In the genomic region with DNA sequence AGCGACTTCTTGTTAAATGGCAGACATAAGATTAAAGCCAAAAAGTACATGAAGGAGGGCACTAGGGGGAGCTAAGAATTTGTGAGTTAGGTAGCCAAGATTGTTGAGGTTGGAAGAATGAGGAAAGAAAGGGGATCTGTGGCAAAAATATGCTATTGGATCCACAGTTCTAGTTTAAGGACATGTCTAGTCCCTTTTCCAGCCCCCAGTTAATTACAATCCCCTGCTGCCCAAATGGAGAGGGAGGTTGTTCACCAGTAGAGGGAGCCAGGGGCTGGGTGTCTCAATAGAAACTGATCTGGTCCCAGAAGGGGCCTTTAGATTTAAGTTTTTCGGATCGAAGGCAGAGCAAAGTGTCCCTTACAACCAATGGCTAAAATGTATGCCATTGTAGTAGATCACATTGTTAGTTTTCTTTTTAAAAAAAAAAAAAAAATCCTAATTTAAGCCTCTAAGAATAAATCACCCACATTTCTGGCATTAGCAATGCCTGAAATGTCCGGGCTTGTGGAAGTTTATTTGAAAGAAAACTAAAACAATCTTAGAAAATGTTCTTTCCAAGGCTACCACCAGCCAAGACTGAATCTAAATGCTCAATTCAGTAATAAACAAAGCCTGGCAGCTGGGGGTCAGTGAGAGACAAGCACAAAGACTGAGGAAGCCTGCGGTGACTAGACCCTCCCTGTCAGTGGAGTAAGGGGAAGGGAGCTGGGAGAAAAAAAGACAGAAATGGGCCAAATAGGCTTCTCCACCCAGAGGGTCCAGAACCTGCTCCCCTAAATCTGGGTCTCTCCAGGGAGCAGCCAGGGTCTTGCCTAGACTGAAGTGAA, we compare ENCODE assay signal across 1 cellular context.
TF ChIP-seq lines count a peak whose summit lies in the region.

No MANE protein-coding gene starts in this region.

TF ChIP-seq in K562, 482 proteins besides CTCF, POLR2A, EP300 and RAD21 (continued from another document):
- TF ChIP-seq, protein P1, sequence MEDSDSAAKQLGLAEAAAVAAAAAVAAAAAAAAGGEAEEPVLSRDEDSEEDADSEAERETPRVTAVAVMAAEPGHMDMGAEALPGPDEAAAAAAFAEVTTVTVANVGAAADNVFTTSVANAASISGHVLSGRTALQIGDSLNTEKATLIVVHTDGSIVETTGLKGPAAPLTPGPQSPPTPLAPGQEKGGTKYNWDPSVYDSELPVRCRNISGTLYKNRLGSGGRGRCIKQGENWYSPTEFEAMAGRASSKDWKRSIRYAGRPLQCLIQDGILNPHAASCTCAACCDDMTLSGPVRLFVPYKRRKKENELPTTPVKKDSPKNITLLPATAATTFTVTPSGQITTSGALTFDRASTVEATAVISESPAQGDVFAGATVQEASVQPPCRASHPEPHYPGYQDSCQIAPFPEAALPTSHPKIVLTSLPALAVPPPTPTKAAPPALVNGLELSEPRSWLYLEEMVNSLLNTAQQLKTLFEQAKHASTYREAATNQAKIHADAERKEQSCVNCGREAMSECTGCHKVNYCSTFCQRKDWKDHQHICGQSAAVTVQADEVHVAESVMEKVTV (CRISPR knock-in tag; IDR thresholded peaks at IDR 0.05), result 0 out of 2 replicates have a peak, but pooled peaks have one; percentile 19
- 0 out of 2 replicates have a peak, but pooled peaks have one; percentile 27 for TF ChIP-seq SMC3 (conservative IDR thresholded peaks at IDR 0.05; ENCODE audit: insufficient read depth, low read depth, low read length)
